16 cellular contexts compared by ENCODE assay signal in the genomic region with DNA sequence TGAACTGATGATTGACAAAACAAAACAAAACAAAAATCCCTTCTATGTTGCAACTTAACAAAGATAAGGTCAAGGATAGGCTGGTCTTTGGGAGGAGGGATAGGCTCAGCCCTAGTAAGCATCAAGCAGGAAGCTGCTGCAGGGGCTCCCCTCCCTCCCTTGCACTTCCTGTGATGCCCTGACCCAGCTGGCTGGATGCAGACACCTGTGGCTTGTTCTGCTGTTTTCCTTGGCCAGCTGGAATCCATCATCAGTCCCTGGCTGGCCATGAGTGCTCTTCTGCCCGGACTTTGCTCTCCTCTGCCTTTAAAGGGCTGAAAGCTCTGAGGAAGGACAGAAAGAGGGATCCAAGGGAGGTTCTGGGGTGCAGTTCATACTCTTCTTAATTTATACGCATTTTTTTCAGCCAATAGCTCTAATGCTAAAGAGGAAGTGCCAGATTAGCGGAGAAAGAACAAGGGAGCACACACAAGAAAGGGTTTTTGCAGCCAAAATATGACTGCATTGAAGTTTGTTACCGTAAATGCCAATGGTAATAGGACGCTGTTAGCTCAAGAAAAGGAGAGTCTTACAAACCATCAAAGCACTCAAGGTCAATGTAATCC. TPM values are rescaled to one million over a fixed set of nuclear protein-coding genes. Genes with fewer than 3 reads are reported as not detected.
A peak's percentile ranks its signal among the peaks of the same experiment; 100 is the strongest.
DNase-seq lines count a peak whose midpoint lies in the region; ATAC-seq and TF ChIP-seq lines count a peak whose summit lies in the region.
"Had no signal": no experiment of that assay in that cellular context is flagged by ENCODE, and none has a peak within 500 bp of the region (broad histone marks: within the 10 kb centered on the region; RNA-seq: fewer than 3 reads in every experiment).

No MANE protein-coding gene starts in this region.

- no peaks in the 10 kb centered on the region for H3K9me3 Mint-ChIP-seq in mesothelial cell of epicardium
- H3K9me3 Mint-ChIP-seq: CD8-positive, alpha-beta memory T cell had no signal

- intact Hi-C loops in posterior vena cava (cut with DNase I) = no loop called here

- H4K20me1 ChIP-seq in Karpas-422 (ENCODE audit: insufficient read depth, low read depth, low read length) = no peaks in the 10 kb centered on the region

- H3K4me1 ChIP-seq in Karpas-422 (ENCODE audit: low read length) = no peaks in the 10 kb centered on the region

- H3K9me3 ChIP-seq in Karpas-422 (ENCODE audit: low read length) = no peaks in the 10 kb centered on the region
- H3K9me3 ChIP-seq: thoracic aorta had no signal

- H3K4me1 Mint-ChIP-seq in mesothelial cell of epicardium = peaks cover 31% of the 10 kb centered on the region
- H3K4me1 Mint-ChIP-seq: CD8-positive, alpha-beta memory T cell had no signal

- H3K4me3 Mint-ChIP-seq in mesothelial cell of epicardium = no peak overlapping the region
- H3K4me3 Mint-ChIP-seq: CD8-positive, alpha-beta memory T cell had no signal

- H3K36me3 ChIP-seq in Karpas-422 (ENCODE audit: insufficient read depth, low read length) = no peaks in the 10 kb centered on the region

- H3K4me2 ChIP-seq in Karpas-422 (ENCODE audit: low read depth, low read length, poor library complexity, severe bottlenecking) = no peak overlapping the region

- no peaks in the 10 kb centered on the region for H3K27me3 ChIP-seq in Karpas-422 (ENCODE audit: low read length)

- no peak overlapping the region for H3K4me3 ChIP-seq in Karpas-422 (ENCODE audit: low read length)
- H3K4me3 ChIP-seq: skin epidermis, thoracic aorta had no signal

- peaks cover 12% of the 10 kb centered on the region for H3K36me3 Mint-ChIP-seq in mesothelial cell of epicardium
- H3K36me3 Mint-ChIP-seq: CD8-positive, alpha-beta memory T cell had no signal

- H3K27ac Mint-ChIP-seq in mesothelial cell of epicardium = peak overlapping the region; percentile 74
- H3K27ac Mint-ChIP-seq: CD8-positive, alpha-beta memory T cell had no signal

- no peaks in the 10 kb centered on the region for H3K27me3 Mint-ChIP-seq in mesothelial cell of epicardium (ENCODE audit: low read depth)

- H3K27ac ChIP-seq in Karpas-422 (ENCODE audit: low read length) = no peak overlapping the region
- H3K27ac ChIP-seq: thoracic aorta had no signal

- TF ChIP-seq CTCF in mesothelial cell of epicardium (IDR thresholded peaks at IDR 0.05; ENCODE audit: unreplicated experiment) = no peak

- H3K9me2 ChIP-seq in Karpas-422 (replicated peaks; ENCODE audit: insufficient read depth, low read length) = no peaks in the 10 kb centered on the region

- ATAC-seq in GM21423 (IDR thresholded peaks at IDR 0.05; ENCODE audit: unreplicated experiment) = no peak

- no peak overlapping the region for H2AFZ ChIP-seq in Karpas-422 (ENCODE audit: low read length)

- H3K9ac ChIP-seq in Karpas-422 (ENCODE audit: low read length) = no peak overlapping the region

- DNase-seq in DMS53 (lab: John Stamatoyannopoulos, UW) = peak; percentile 97
- peak; percentile 36 for DNase-seq in NAMALWA (ENCODE audit: low spot score)
- peak; percentile 46 for DNase-seq in amniotic epithelial cell (ENCODE audit: low read depth)
- no peak for DNase-seq in mesothelial cell of epicardium (ENCODE audit: low spot score in 2 of 2, unreplicated experiment in 2 of 2)
- no peak for DNase-seq in AG20443 (ENCODE audit: low spot score)
- DNase-seq in posterior vena cava (ENCODE audit: low spot score) = no peak
- no peak for DNase-seq in Karpas-422
- DNase-seq: activated gamma-delta T cell treated with Interleukin-2 at 50 U/mL for 16 hours; CD8-positive, alpha-beta memory T cell; NCI-H1105; T-helper 1 cell had no signal

- H3K79me2 ChIP-seq in Karpas-422 (ENCODE audit: low read length) = no peaks in the 10 kb centered on the region

RNA-seq across cellular contexts. Expression of a gene that starts 19.9 kb away (rescaled TPM):
- total RNA-seq in mesothelial cell of epicardium (not detected in 3 replicates), posterior vena cava (not detected)
- not detected in 2 replicates for total RNA-seq in Karpas-422 (2014; rRNA removed; shearing (Covaris generic); ENCODE audit: low replicate concordance)
- total RNA-seq: cardiac septum; CD8-positive, alpha-beta memory T cell; esophagus mucosa; thoracic aorta had no signal

Comparison
In these comparisons a context has a peak if more than half of its experiments do, and no peak if none do; other contexts are left out.
1. DNase-seq: peak in DMS53 (single experiment), NAMALWA (single experiment) and amniotic epithelial cell (single experiment); none in mesothelial cell of epicardium (0 of 2), AG20443 (single experiment), posterior vena cava (single experiment) and Karpas-422 (single experiment).